1 cellular context compared by ENCODE assay signal in the genomic region with DNA sequence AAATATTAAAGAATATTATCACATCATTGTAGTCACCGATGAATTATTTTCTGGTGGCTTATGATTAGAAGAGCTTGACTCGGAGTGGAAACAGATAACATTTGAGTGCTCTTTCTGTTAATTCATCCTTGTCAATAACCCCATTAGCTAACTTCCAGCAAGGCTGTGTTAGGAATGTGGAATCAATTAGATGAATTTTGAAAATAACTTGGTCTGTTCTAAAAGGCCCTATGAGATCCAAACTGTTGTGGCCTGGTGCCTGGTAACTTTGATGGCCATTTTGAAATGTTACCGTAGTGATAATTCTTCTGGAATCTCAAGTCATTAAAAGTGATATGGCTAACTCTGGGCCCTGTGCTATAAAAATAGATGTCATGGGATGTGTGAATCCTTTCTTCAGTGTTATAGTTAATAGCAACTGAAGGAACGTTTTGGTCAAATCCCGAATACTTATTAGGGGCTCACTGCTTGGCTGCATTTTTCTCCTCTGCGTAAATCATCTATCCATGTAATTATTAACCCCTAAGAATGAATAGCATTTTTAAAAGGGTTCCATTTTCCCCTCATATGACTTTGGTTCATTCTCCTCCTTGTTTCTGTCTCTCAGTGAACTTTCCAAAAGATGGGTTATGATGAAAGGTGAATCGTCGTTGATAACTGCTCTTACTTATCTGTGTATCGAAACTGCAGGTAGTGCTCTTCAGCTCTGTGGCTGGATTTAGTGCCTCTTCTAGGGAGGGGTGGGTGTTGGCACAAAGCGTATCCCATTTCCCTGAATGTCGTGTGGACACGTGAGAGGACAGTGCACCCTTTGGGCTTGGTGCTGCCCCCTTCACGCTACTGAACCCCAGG.
TF ChIP-seq lines count a peak whose summit lies in the region.

No MANE protein-coding gene starts in this region.

TF ChIP-seq in H1, 55 proteins besides CTCF, POLR2A, EP300 and RAD21:
- TF ChIP-seq RNF2 (IDR thresholded peaks at IDR 0.05; ENCODE audit: borderline replicate concordance, low read depth, low read length, missing control alignments, poor library complexity, severe bottlenecking), result no peak
- no peak for TF ChIP-seq PHF8 (conservative IDR thresholded peaks at IDR 0.05; ENCODE audit: low read depth, low read length)
- no peak for TF ChIP-seq KDM1A (IDR thresholded peaks at IDR 0.05; ENCODE audit: borderline replicate concordance, low read length)
- TF ChIP-seq SP4 (IDR thresholded peaks at IDR 0.05; ENCODE audit: low read length), result no peak
- TF ChIP-seq CHD2 (IDR thresholded peaks at IDR 0.05; ENCODE audit: low read length), result no peak
- no peak for TF ChIP-seq EZH2 (IDR thresholded peaks at IDR 0.05; ENCODE audit: low read depth, low read length, severe bottlenecking)
- TF ChIP-seq GABPA (IDR thresholded peaks at IDR 0.05; ENCODE audit: borderline replicate concordance, insufficient read depth, low read length), result no peak
- no peak for TF ChIP-seq BRCA1 (IDR thresholded peaks at IDR 0.05; ENCODE audit: low read depth, low read length)
- no peak for TF ChIP-seq CTBP2 (IDR thresholded peaks at IDR 0.05; ENCODE audit: borderline replicate concordance, insufficient read depth, insufficient read length, low read length)
- no peak for TF ChIP-seq TBP (IDR thresholded peaks at IDR 0.05; ENCODE audit: low read depth, low read length)
- no peak for TF ChIP-seq FOSL1 (IDR thresholded peaks at IDR 0.05; ENCODE audit: insufficient read depth, low read depth, low read length)
- TF ChIP-seq GTF2F1 (IDR thresholded peaks at IDR 0.05; ENCODE audit: borderline replicate concordance, low read depth, low read length), result no peak
- TF ChIP-seq, protein P1, sequence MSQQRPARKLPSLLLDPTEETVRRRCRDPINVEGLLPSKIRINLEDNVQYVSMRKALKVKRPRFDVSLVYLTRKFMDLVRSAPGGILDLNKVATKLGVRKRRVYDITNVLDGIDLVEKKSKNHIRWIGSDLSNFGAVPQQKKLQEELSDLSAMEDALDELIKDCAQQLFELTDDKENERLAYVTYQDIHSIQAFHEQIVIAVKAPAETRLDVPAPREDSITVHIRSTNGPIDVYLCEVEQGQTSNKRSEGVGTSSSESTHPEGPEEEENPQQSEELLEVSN (IDR thresholded peaks at IDR 0.05), result no peak
- no peak for TF ChIP-seq CREB1 (IDR thresholded peaks at IDR 0.05)
- TF ChIP-seq SIX5 (IDR thresholded peaks at IDR 0.05; ENCODE audit: low read depth, low read length), result no peak
- TF ChIP-seq KDM5A (IDR thresholded peaks at IDR 0.05; ENCODE audit: low read length), result no peak
- no peak for TF ChIP-seq MAFK (IDR thresholded peaks at IDR 0.05; ENCODE audit: low read depth, low read length)
- no peak for TF ChIP-seq ZNF274 (IDR thresholded peaks at IDR 0.05; ENCODE audit: borderline replicate concordance, extremely low read depth, low read length)
